ENCODE assay signal across 13 cellular contexts in the genomic region with DNA sequence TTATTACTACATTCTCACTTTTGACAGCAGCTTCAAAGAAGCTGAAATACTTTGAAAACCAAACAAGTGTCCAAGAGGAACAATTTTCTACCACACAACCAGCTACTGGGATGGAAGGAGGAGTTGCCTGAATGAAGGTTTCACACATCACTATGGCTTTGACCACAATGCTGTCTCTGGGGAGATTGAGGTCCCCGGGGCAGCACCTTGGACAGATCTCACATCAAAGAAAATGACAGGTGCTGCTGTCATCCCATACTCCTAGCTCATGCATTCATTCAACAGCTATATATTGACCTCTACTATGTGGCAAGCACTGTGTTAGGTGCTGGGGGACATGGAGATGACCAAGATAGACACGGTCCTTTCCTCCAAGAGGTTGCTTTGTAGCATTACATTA.
DNase-seq lines count a peak whose midpoint lies in the region; ATAC-seq and TF ChIP-seq lines count a peak whose summit lies in the region.
"Had no signal": no experiment of that assay in that cellular context is flagged by ENCODE, and none has a peak within 500 bp of the region (broad histone marks: within the 10 kb centered on the region; RNA-seq: fewer than 3 reads in every experiment).

No MANE protein-coding gene starts in this region.

- H3K36me3 Mint-ChIP-seq in WTC11 = no peaks in the 10 kb centered on the region
- H3K36me3 Mint-ChIP-seq: activated CD8-positive, alpha-beta memory T cell treated with anti-CD3 and anti-CD28 coated beads, Interleukin-2, amount 10 ng/mL, durations not matched to agents 7 days and 5 days had no signal

- POLR2A ChIA-PET in WTC11 (lab: Charles Lee) = no interaction called here

- DNase-seq in WTC11 (ENCODE audit: low spot score) (no peak), cardiac septum (ENCODE audit: low spot score) (no peak), BE2C (no peak), activated gamma-delta T cell treated with Interleukin-2 at 50 U/mL for 16 hours (no peak)
- DNase-seq in stimulated activated CD4-positive, alpha-beta T cell treated with anti-CD3 and anti-CD28 coated beads, Interleukin-2, amount 100 ng/mL, for 48 hours = no peak
- DNase-seq: activated CD8-positive, alpha-beta memory T cell treated with anti-CD3 and anti-CD28 coated beads, Interleukin-2, amount 10 ng/mL, durations not matched to agents 7 days and 5 days; C1 segment of cervical spinal cord; NCI-H2107 had no signal

- intact Hi-C loops in cardiac septum (cut with DNase I) = no loop called here

- H3K27me3 ChIP-seq in BE2C = no peaks in the 10 kb centered on the region

- H3K4me1 ChIP-seq in BE2C = no peaks in the 10 kb centered on the region; the same call in 1 of the 2 replicates

- H3K27ac Mint-ChIP-seq in WTC11 = no peak overlapping the region
- H3K27ac Mint-ChIP-seq: activated CD8-positive, alpha-beta memory T cell treated with anti-CD3 and anti-CD28 coated beads, Interleukin-2, amount 10 ng/mL, durations not matched to agents 7 days and 5 days; dendritic cell treated with granulocyte-macrophage colony-stimulating factor and Interleukin-4, amounts not matched to agents 40 ng/mL and 50 ng/mL, for 4 days; IgD-negative memory B cell had no signal

- no peaks in the 10 kb centered on the region for H3K9me3 ChIP-seq in BE2C

- CTCF ChIA-PET in WTC11 (lab: Charles Lee) = no interaction called here

- no peaks in the 10 kb centered on the region for H3K27me3 Mint-ChIP-seq in WTC11 (ENCODE audit: low read depth)
- H3K27me3 Mint-ChIP-seq: activated CD8-positive, alpha-beta memory T cell treated with anti-CD3 and anti-CD28 coated beads, Interleukin-2, amount 10 ng/mL, durations not matched to agents 7 days and 5 days; dendritic cell treated with granulocyte-macrophage colony-stimulating factor and Interleukin-4, amounts not matched to agents 40 ng/mL and 50 ng/mL, for 4 days; IgD-negative memory B cell had no signal

- TF ChIP-seq CTCF in WTC11 (IDR thresholded peaks at IDR 0.05) (no peak), BE2C (IDR thresholded peaks at IDR 0.05; ENCODE audit: low read depth, low read length) (no peak)

- H3K4me3 Mint-ChIP-seq in WTC11 = no peak overlapping the region
- H3K4me3 Mint-ChIP-seq: activated CD8-positive, alpha-beta memory T cell treated with anti-CD3 and anti-CD28 coated beads, Interleukin-2, amount 10 ng/mL, durations not matched to agents 7 days and 5 days; dendritic cell treated with granulocyte-macrophage colony-stimulating factor and Interleukin-4, amounts not matched to agents 40 ng/mL and 50 ng/mL, for 4 days; IgD-negative memory B cell had no signal

- ATAC-seq in GM18511 (IDR thresholded peaks at IDR 0.05; ENCODE audit: unreplicated experiment) = peak; percentile 82
- peak; percentile 71 for ATAC-seq in GM19463 (IDR thresholded peaks at IDR 0.05; ENCODE audit: unreplicated experiment)
- peak; percentile 60 for ATAC-seq in HG03066 (IDR thresholded peaks at IDR 0.05; ENCODE audit: low read depth, unreplicated experiment)
- ATAC-seq in WTC11 = peak; percentile 36; the same call in 1 of the 2 replicates
- ATAC-seq: activated CD8-positive, alpha-beta memory T cell treated with anti-CD3 and anti-CD28 coated beads, Interleukin-2, amount 10 ng/mL, durations not matched to agents 7 days and 5 days had no signal

- peaks cover 48% of the 10 kb centered on the region for H3K36me3 ChIP-seq in BE2C

- H3K4me3 ChIP-seq in BE2C (ENCODE audit: low read depth, low read length) = no peak overlapping the region

- no peaks in the 10 kb centered on the region for H3K9me3 Mint-ChIP-seq in WTC11
- H3K9me3 Mint-ChIP-seq: dendritic cell treated with granulocyte-macrophage colony-stimulating factor and Interleukin-4, amounts not matched to agents 40 ng/mL and 50 ng/mL, for 4 days; IgD-negative memory B cell had no signal

- peaks cover 5% of the 10 kb centered on the region; the same call in 1 of the 2 replicates for H3K4me1 Mint-ChIP-seq in WTC11
- H3K4me1 Mint-ChIP-seq: IgD-negative memory B cell had no signal

TF ChIP-seq in WTC11, 78 proteins besides CTCF, POLR2A, EP300 and RAD21:
- TF ChIP-seq, protein P1, sequence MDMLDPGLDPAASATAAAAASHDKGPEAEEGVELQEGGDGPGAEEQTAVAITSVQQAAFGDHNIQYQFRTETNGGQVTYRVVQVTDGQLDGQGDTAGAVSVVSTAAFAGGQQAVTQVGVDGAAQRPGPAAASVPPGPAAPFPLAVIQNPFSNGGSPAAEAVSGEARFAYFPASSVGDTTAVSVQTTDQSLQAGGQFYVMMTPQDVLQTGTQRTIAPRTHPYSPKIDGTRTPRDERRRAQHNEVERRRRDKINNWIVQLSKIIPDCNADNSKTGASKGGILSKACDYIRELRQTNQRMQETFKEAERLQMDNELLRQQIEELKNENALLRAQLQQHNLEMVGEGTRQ (CRISPR knock-in tag; IDR thresholded peaks at IDR 0.05) = no peak
- TF ChIP-seq SOX15 (CRISPR knock-in tag; IDR thresholded peaks at IDR 0.05) (no peak), ZNF263 (CRISPR knock-in tag; IDR thresholded peaks at IDR 0.05; ENCODE audit: low read depth) (no peak), JUN (CRISPR knock-in tag; IDR thresholded peaks at IDR 0.05) (no peak), JAZF1 (CRISPR knock-in tag; IDR thresholded peaks at IDR 0.05) (no peak), NFE2L1 (CRISPR knock-in tag; IDR thresholded peaks at IDR 0.05) (no peak)
